In genomic region chr10:43667736-43668371, GRCh38 we compare ENCODE assay signal across 1 cellular context.
TF ChIP-seq lines count a peak whose summit lies in the region.

No MANE protein-coding gene starts in this region.

TF ChIP-seq in H1, 55 proteins besides CTCF, POLR2A, EP300 and RAD21:
- TF ChIP-seq TBP (IDR thresholded peaks at IDR 0.05; ENCODE audit: low read depth, low read length) (no peak), KDM4A (IDR thresholded peaks at IDR 0.05; ENCODE audit: low read depth, low read length, severe bottlenecking) (no peak), HDAC6 (IDR thresholded peaks at IDR 0.05; ENCODE audit: low read depth, low read length) (no peak), SIN3A (conservative IDR thresholded peaks at IDR 0.05 in 1 of 2, IDR thresholded peaks at IDR 0.05 in 1 of 2; ENCODE audit: low read depth in 1 of 2, low read length in 2 of 2) (no peak), FOSL1 (IDR thresholded peaks at IDR 0.05; ENCODE audit: insufficient read depth, low read depth, low read length) (no peak), RBBP5 (IDR thresholded peaks at IDR 0.05; ENCODE audit: borderline replicate concordance, low read depth, low read length) (no peak), CREB1 (IDR thresholded peaks at IDR 0.05) (no peak), GABPA (IDR thresholded peaks at IDR 0.05; ENCODE audit: borderline replicate concordance, insufficient read depth, low read length) (no peak), YY1 (IDR thresholded peaks at IDR 0.05; ENCODE audit: low read depth, low read length) (no peak), CBX5 (IDR thresholded peaks at IDR 0.05; ENCODE audit: low read depth, low read length) (no peak), CEBPB (IDR thresholded peaks at IDR 0.05; ENCODE audit: low read depth, low read length) (no peak), HDAC2 (IDR thresholded peaks at IDR 0.05; ENCODE audit: borderline replicate concordance in 1 of 2, low read depth in 2 of 2, low read length in 2 of 2) (no peak), POLR2AphosphoS5 (IDR thresholded peaks at IDR 0.05; ENCODE audit: low read depth, low read length) (no peak), KDM5A (IDR thresholded peaks at IDR 0.05; ENCODE audit: low read length) (no peak), TAF1 (IDR thresholded peaks at IDR 0.05; ENCODE audit: low read depth, low read length) (no peak)
- TF ChIP-seq, protein P1, sequence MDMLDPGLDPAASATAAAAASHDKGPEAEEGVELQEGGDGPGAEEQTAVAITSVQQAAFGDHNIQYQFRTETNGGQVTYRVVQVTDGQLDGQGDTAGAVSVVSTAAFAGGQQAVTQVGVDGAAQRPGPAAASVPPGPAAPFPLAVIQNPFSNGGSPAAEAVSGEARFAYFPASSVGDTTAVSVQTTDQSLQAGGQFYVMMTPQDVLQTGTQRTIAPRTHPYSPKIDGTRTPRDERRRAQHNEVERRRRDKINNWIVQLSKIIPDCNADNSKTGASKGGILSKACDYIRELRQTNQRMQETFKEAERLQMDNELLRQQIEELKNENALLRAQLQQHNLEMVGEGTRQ (IDR thresholded peaks at IDR 0.05; ENCODE audit: low read length): no peak
- TF ChIP-seq, protein P2, sequence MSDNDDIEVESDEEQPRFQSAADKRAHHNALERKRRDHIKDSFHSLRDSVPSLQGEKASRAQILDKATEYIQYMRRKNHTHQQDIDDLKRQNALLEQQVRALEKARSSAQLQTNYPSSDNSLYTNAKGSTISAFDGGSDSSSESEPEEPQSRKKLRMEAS (IDR thresholded peaks at IDR 0.05): no peak
- TF ChIP-seq, protein P3, sequence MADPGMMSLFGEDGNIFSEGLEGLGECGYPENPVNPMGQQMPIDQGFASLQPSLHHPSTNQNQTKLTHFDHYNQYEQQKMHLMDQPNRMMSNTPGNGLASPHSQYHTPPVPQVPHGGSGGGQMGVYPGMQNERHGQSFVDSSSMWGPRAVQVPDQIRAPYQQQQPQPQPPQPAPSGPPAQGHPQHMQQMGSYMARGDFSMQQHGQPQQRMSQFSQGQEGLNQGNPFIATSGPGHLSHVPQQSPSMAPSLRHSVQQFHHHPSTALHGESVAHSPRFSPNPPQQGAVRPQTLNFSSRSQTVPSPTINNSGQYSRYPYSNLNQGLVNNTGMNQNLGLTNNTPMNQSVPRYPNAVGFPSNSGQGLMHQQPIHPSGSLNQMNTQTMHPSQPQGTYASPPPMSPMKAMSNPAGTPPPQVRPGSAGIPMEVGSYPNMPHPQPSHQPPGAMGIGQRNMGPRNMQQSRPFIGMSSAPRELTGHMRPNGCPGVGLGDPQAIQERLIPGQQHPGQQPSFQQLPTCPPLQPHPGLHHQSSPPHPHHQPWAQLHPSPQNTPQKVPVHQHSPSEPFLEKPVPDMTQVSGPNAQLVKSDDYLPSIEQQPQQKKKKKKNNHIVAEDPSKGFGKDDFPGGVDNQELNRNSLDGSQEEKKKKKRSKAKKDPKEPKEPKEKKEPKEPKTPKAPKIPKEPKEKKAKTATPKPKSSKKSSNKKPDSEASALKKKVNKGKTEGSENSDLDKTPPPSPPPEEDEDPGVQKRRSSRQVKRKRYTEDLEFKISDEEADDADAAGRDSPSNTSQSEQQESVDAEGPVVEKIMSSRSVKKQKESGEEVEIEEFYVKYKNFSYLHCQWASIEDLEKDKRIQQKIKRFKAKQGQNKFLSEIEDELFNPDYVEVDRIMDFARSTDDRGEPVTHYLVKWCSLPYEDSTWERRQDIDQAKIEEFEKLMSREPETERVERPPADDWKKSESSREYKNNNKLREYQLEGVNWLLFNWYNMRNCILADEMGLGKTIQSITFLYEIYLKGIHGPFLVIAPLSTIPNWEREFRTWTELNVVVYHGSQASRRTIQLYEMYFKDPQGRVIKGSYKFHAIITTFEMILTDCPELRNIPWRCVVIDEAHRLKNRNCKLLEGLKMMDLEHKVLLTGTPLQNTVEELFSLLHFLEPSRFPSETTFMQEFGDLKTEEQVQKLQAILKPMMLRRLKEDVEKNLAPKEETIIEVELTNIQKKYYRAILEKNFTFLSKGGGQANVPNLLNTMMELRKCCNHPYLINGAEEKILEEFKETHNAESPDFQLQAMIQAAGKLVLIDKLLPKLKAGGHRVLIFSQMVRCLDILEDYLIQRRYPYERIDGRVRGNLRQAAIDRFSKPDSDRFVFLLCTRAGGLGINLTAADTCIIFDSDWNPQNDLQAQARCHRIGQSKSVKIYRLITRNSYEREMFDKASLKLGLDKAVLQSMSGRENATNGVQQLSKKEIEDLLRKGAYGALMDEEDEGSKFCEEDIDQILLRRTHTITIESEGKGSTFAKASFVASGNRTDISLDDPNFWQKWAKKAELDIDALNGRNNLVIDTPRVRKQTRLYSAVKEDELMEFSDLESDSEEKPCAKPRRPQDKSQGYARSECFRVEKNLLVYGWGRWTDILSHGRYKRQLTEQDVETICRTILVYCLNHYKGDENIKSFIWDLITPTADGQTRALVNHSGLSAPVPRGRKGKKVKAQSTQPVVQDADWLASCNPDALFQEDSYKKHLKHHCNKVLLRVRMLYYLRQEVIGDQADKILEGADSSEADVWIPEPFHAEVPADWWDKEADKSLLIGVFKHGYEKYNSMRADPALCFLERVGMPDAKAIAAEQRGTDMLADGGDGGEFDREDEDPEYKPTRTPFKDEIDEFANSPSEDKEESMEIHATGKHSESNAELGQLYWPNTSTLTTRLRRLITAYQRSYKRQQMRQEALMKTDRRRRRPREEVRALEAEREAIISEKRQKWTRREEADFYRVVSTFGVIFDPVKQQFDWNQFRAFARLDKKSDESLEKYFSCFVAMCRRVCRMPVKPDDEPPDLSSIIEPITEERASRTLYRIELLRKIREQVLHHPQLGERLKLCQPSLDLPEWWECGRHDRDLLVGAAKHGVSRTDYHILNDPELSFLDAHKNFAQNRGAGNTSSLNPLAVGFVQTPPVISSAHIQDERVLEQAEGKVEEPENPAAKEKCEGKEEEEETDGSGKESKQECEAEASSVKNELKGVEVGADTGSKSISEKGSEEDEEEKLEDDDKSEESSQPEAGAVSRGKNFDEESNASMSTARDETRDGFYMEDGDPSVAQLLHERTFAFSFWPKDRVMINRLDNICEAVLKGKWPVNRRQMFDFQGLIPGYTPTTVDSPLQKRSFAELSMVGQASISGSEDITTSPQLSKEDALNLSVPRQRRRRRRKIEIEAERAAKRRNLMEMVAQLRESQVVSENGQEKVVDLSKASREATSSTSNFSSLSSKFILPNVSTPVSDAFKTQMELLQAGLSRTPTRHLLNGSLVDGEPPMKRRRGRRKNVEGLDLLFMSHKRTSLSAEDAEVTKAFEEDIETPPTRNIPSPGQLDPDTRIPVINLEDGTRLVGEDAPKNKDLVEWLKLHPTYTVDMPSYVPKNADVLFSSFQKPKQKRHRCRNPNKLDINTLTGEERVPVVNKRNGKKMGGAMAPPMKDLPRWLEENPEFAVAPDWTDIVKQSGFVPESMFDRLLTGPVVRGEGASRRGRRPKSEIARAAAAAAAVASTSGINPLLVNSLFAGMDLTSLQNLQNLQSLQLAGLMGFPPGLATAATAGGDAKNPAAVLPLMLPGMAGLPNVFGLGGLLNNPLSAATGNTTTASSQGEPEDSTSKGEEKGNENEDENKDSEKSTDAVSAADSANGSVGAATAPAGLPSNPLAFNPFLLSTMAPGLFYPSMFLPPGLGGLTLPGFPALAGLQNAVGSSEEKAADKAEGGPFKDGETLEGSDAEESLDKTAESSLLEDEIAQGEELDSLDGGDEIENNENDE (IDR thresholded peaks at IDR 0.05; ENCODE audit: insufficient replicate concordance, low read length): no peak
